Comparison of ENCODE assay signal across 19 cellular contexts in the genomic region with DNA sequence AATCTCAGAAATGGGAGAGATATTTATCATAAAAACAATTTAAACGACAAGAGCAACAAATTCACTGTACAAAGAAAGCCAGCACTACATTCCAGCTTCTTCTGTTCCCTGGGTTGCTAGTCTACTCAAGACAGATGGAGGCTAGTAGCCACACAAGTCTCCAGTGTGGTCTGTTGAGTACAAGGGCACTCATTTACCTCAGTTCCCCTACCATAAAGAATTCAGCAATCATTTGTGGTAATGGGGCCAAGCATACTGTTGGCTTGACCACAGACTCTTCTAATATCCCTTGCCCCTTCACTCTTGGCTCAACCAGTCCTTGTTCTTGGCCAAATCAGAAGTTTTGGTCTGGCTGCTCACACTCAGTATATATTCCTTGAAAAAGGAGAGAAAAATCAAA.
"Had no signal": no experiment of that assay in that cellular context is flagged by ENCODE, and none has a peak within 500 bp of the region (broad histone marks: within the 10 kb centered on the region; RNA-seq: fewer than 3 reads in every experiment).

No MANE protein-coding gene starts in this region.

- ATAC-seq: naive thymus-derived CD4-positive, alpha-beta T cell; natural killer cell treated with Interleukin-12 subunit alpha and Interleukin-12 subunit beta and Interleukin-15 and Interleukin-18, amount 100 ng/mL, for 72 hours; right lobe of liver; stimulated activated effector memory CD8-positive, alpha-beta T cell treated with anti-CD3 and anti-CD28 coated beads, Interleukin-12 subunit alpha, Interleukin-12 subunit beta, amount 100 ng/mL, for 72 hours; upper lobe of right lung had no signal

- DNase-seq: hippocampal formation; kidney; left ventricle myocardium inferior; mesendoderm; naive thymus-derived CD4-positive, alpha-beta T cell; ovary; right lobe of liver; spleen; stimulated activated CD4-positive, alpha-beta T cell treated with anti-CD3 and anti-CD28 coated beads, Interleukin-4, amount 100 ng/mL, for 24 hours; stimulated activated naive CD4-positive, alpha-beta T cell; tibial artery; upper lobe of right lung had no signal

- H3K9me3 ChIP-seq: left ventricle myocardium inferior, ovary, right atrium auricular region, right lobe of liver, spleen, suprapubic skin, thoracic aorta, tibial artery, upper lobe of right lung had no signal

- H3K27me3 ChIP-seq: ovary, right atrium auricular region, right lobe of liver, spleen, suprapubic skin, tibial artery, upper lobe of right lung had no signal

- H3K27ac ChIP-seq: left ventricle myocardium inferior, ovary, right atrium auricular region, right lobe of liver, skin epidermis, spleen, suprapubic skin, thoracic aorta, tibial artery, upper lobe of right lung had no signal

- H3K36me3 ChIP-seq: left ventricle myocardium inferior, ovary, right atrium auricular region, right lobe of liver, spleen, suprapubic skin, thoracic aorta, tibial artery, upper lobe of right lung had no signal

- H3K4me1 ChIP-seq: left ventricle myocardium inferior, right atrium auricular region, right lobe of liver, spleen, suprapubic skin, tibial artery, upper lobe of right lung had no signal

- H3K4me3 ChIP-seq: left ventricle myocardium inferior, lung, ovary, right atrium auricular region, right lobe of liver, skin epidermis, spleen, suprapubic skin, thoracic aorta, tibial artery, upper lobe of right lung had no signal
